1 cellular context compared by ENCODE assay signal in genomic region chr11:104943561-104943960, GRCh38.
TF ChIP-seq lines count a peak whose summit lies in the region.

No MANE protein-coding gene starts in this region.

TF ChIP-seq in HepG2, 621 proteins besides CTCF, POLR2A, EP300 and RAD21 (continued from another document):
- 0 out of 2 replicates have a peak, but pooled peaks have one; percentile 11 for TF ChIP-seq FOXP4 (CRISPR knock-in tag; IDR thresholded peaks at IDR 0.05)
- no peak for TF ChIP-seq NFKB2 (CRISPR knock-in tag; IDR thresholded peaks at IDR 0.05; ENCODE audit: borderline replicate concordance)
- no peak for TF ChIP-seq ESRRA (CRISPR knock-in tag; IDR thresholded peaks at IDR 0.05; ENCODE audit: low read depth)
- TF ChIP-seq ATF4 (CRISPR knock-in tag; IDR thresholded peaks at IDR 0.05): peak in 1 of 2 experiments; percentile 60; a peak in 1 of 4 replicates
- no peak for TF ChIP-seq NFYB (CRISPR knock-in tag; IDR thresholded peaks at IDR 0.05)
- no peak for TF ChIP-seq DRAP1 (CRISPR knock-in tag; IDR thresholded peaks at IDR 0.05)
- TF ChIP-seq ZNF597 (CRISPR knock-in tag; IDR thresholded peaks at IDR 0.05): no peak
- TF ChIP-seq STAT5B (CRISPR knock-in tag; IDR thresholded peaks at IDR 0.05): no peak
- no peak for TF ChIP-seq ZNF451 (CRISPR knock-in tag; IDR thresholded peaks at IDR 0.05)
- no peak for TF ChIP-seq ZNF263 (CRISPR knock-in tag; IDR thresholded peaks at IDR 0.05)
- TF ChIP-seq ZNF614 (CRISPR knock-in tag; IDR thresholded peaks at IDR 0.05; ENCODE audit: borderline replicate concordance): no peak
- no peak for TF ChIP-seq HNRNPK (IDR thresholded peaks at IDR 0.05; ENCODE audit: low read depth, low read length, poor library complexity, severe bottlenecking)
- no peak for TF ChIP-seq ZNF512 (CRISPR knock-in tag; IDR thresholded peaks at IDR 0.05)
- no peak for TF ChIP-seq PLRG1 (conservative IDR thresholded peaks at IDR 0.05)
TF ChIP-seq in HepG2: peak in this region for 8.
